Comparison of ENCODE assay signal across 13 cellular contexts in genomic region chr6:160141001-160141726, GRCh38. TPM values are rescaled to one million over a fixed set of nuclear protein-coding genes. Genes with fewer than 3 reads are reported as not detected.
DNase-seq lines count a peak whose midpoint lies in the region; ATAC-seq and TF ChIP-seq lines count a peak whose summit lies in the region.
"Had no signal": no experiment of that assay in that cellular context is flagged by ENCODE, and none has a peak within 500 bp of the region (broad histone marks: within the 10 kb centered on the region; RNA-seq: fewer than 3 reads in every experiment).

No MANE protein-coding gene starts in this region.

- H3K27ac Mint-ChIP-seq in CD4-positive, CD25-positive, alpha-beta regulatory T cell, result peak overlapping the region in 2 of 3 donors; percentile 1 to 23
- H3K27ac Mint-ChIP-seq in activated naive CD4-positive, alpha-beta T cell treated with anti-CD3 and anti-CD28 coated beads for 36 hours, result no peak overlapping the region
- no peak overlapping the region for H3K27ac Mint-ChIP-seq in activated T-helper 2 cell treated with anti-CD3 and anti-CD28 coated beads, Interferon-gamma antibody, Interleukin-2, Interleukin-4, amounts not matched to agents 10 μg/mL and 5 μg/mL and 100 μg/mL, durations not matched to agents 14 hours and 24 hours and 36 hours

- intact Hi-C loops in activated naive CD4-positive, alpha-beta T cell treated with anti-CD3 and anti-CD28 coated beads for 36 hours (cut with micrococcal nuclease), result no loop called here
- intact Hi-C loops in activated T-helper 2 cell treated with anti-CD3 and anti-CD28 coated beads, Interferon-gamma antibody, Interleukin-2, Interleukin-4, amounts not matched to agents 10 μg/mL and 5 μg/mL and 100 μg/mL, durations not matched to agents 14 hours and 24 hours and 36 hours (cut with micrococcal nuclease), result no loop called here

- H3K4me1 ChIP-seq in CD4-positive, CD25-positive, alpha-beta regulatory T cell (ENCODE audit: control insufficient read depth, insufficient read depth, low read length, poor library complexity, severe bottlenecking), result peaks cover 8% of the 10 kb centered on the region

- peaks cover 7 to 24% (median 15%) of the 10 kb centered on the region in 4 donors for H3K4me1 Mint-ChIP-seq in CD4-positive, CD25-positive, alpha-beta regulatory T cell
- H3K4me1 Mint-ChIP-seq in activated naive CD4-positive, alpha-beta T cell treated with anti-CD3 and anti-CD28 coated beads for 36 hours (ENCODE audit: low read depth), result peaks cover 17% of the 10 kb centered on the region
- H3K4me1 Mint-ChIP-seq in activated T-helper 2 cell treated with anti-CD3 and anti-CD28 coated beads, Interferon-gamma antibody, Interleukin-2, Interleukin-4, amounts not matched to agents 10 μg/mL and 5 μg/mL and 100 μg/mL, durations not matched to agents 14 hours and 24 hours and 36 hours (ENCODE audit: low read depth), result peaks cover 6% of the 10 kb centered on the region

- peaks cover 0 to 4% (median 3%) of the 10 kb centered on the region in 7 donors for H3K9me3 Mint-ChIP-seq in CD4-positive, CD25-positive, alpha-beta regulatory T cell
- peaks cover 2% of the 10 kb centered on the region for H3K9me3 Mint-ChIP-seq in activated naive CD4-positive, alpha-beta T cell treated with anti-CD3 and anti-CD28 coated beads for 36 hours
- no peaks in the 10 kb centered on the region for H3K9me3 Mint-ChIP-seq in activated T-helper 2 cell treated with anti-CD3 and anti-CD28 coated beads, Interferon-gamma antibody, Interleukin-2, Interleukin-4, amounts not matched to agents 10 μg/mL and 5 μg/mL and 100 μg/mL, durations not matched to agents 14 hours and 24 hours and 36 hours

- H3K27ac ChIP-seq in CD4-positive, CD25-positive, alpha-beta regulatory T cell (ENCODE audit: insufficient read depth, low read length, poor library complexity, severe bottlenecking), result no peak overlapping the region
- H3K27ac ChIP-seq: KMS-11 had no signal

- no peak for TF ChIP-seq CTCF in retinal pigment epithelial cell (conservative IDR thresholded peaks at IDR 0.05; ENCODE audit: low read depth, low read length)

- H3K36me3 Mint-ChIP-seq in CD4-positive, CD25-positive, alpha-beta regulatory T cell, result peaks cover 5% of the 10 kb centered on the region
- H3K36me3 Mint-ChIP-seq in activated naive CD4-positive, alpha-beta T cell treated with anti-CD3 and anti-CD28 coated beads for 36 hours (ENCODE audit: low read depth), result peaks cover 5% of the 10 kb centered on the region
- H3K36me3 Mint-ChIP-seq in activated T-helper 2 cell treated with anti-CD3 and anti-CD28 coated beads, Interferon-gamma antibody, Interleukin-2, Interleukin-4, amounts not matched to agents 10 μg/mL and 5 μg/mL and 100 μg/mL, durations not matched to agents 14 hours and 24 hours and 36 hours (ENCODE audit: low read depth), result no peaks in the 10 kb centered on the region

- H3K4me3 Mint-ChIP-seq in CD4-positive, CD25-positive, alpha-beta regulatory T cell, result no peak overlapping the region
- H3K4me3 Mint-ChIP-seq in activated naive CD4-positive, alpha-beta T cell treated with anti-CD3 and anti-CD28 coated beads for 36 hours, result no peak overlapping the region
- H3K4me3 Mint-ChIP-seq in activated T-helper 2 cell treated with anti-CD3 and anti-CD28 coated beads, Interferon-gamma antibody, Interleukin-2, Interleukin-4, amounts not matched to agents 10 μg/mL and 5 μg/mL and 100 μg/mL, durations not matched to agents 14 hours and 24 hours and 36 hours (ENCODE audit: low read depth), result no peak overlapping the region

- no peaks in the 10 kb centered on the region for H3K9me3 ChIP-seq in CD4-positive, CD25-positive, alpha-beta regulatory T cell (ENCODE audit: control insufficient read depth in 2 of 2, low read length in 2 of 2)

- H3K36me3 ChIP-seq in CD4-positive, CD25-positive, alpha-beta regulatory T cell (ENCODE audit: control insufficient read depth, insufficient read depth, low read length), result no peaks in the 10 kb centered on the region

- CTCF ChIA-PET in activated naive CD4-positive, alpha-beta T cell treated with anti-CD3 and anti-CD28 coated beads for 36 hours (lab: Charles Lee), result interaction anchor here (0.6 to 1.2 kb wide), 3 partner anchors 181 to 626 kb away, joined by 3 to 5 read pairs (median 4); no protein-coding TSS in a partner anchor

- no peak for ATAC-seq in CD4-positive, CD25-positive, alpha-beta regulatory T cell (ENCODE audit: low read depth in 2 of 2)
- ATAC-seq in GM18498 (IDR thresholded peaks at IDR 0.05; ENCODE audit: unreplicated experiment), result no peak
- no peak for ATAC-seq in GM18873 (IDR thresholded peaks at IDR 0.05; ENCODE audit: low FRiP score, unreplicated experiment)

- peaks cover 10% of the 10 kb centered on the region for H3K27me3 Mint-ChIP-seq in CD4-positive, CD25-positive, alpha-beta regulatory T cell
- H3K27me3 Mint-ChIP-seq in activated naive CD4-positive, alpha-beta T cell treated with anti-CD3 and anti-CD28 coated beads for 36 hours (ENCODE audit: low read depth), result no peaks in the 10 kb centered on the region
- H3K27me3 Mint-ChIP-seq in activated T-helper 2 cell treated with anti-CD3 and anti-CD28 coated beads, Interferon-gamma antibody, Interleukin-2, Interleukin-4, amounts not matched to agents 10 μg/mL and 5 μg/mL and 100 μg/mL, durations not matched to agents 14 hours and 24 hours and 36 hours (ENCODE audit: low read depth), result no peaks in the 10 kb centered on the region

- no peak for DNase-seq in CD4-positive, CD25-positive, alpha-beta regulatory T cell
- DNase-seq in RPMI7951 (ENCODE audit: low read depth) (peak; percentile 65), fibroblast of peridontal ligament (ENCODE audit: extremely low read depth) (peak; percentile 83), retinal pigment epithelial cell (ENCODE audit: low read depth) (peak; percentile 15)
- DNase-seq in activated naive CD4-positive, alpha-beta T cell treated with anti-CD3 and anti-CD28 coated beads for 36 hours, result no peak
- no peak for DNase-seq in activated T-helper 2 cell treated with anti-CD3 and anti-CD28 coated beads, Interferon-gamma antibody, Interleukin-2, Interleukin-4, amounts not matched to agents 10 μg/mL and 5 μg/mL and 100 μg/mL, durations not matched to agents 14 hours and 24 hours and 36 hours (ENCODE audit: low spot score)
- DNase-seq: activated CD4-positive, CD25-positive, alpha-beta regulatory T cell treated with anti-CD3 and anti-CD28 coated beads, Interleukin-2, amount 50 U/mL, for 72 hours; activated naive CD4-positive, alpha-beta T cell treated with Interleukin-2 at 50 U/mL for 16 hours; Calu3; kidney had no signal

- no peaks in the 10 kb centered on the region for H3K27me3 ChIP-seq in CD4-positive, CD25-positive, alpha-beta regulatory T cell (ENCODE audit: control insufficient read depth, insufficient read depth, low read length)

- H3K4me3 ChIP-seq in CD4-positive, CD25-positive, alpha-beta regulatory T cell (ENCODE audit: low read depth, low read length), result no peak overlapping the region
- H3K4me3 ChIP-seq in retinal pigment epithelial cell (ENCODE audit: low read length), result no peak overlapping the region

RNA-seq across cellular contexts. Expression of gene SLC22A1, which starts 19.5 kb away (rescaled TPM):
- 2.5 TPM for total RNA-seq in CD4-positive, CD25-positive, alpha-beta regulatory T cell
- not detected for polyA plus RNA-seq in CD4-positive, CD25-positive, alpha-beta regulatory T cell
- 0.36 and 1.3 TPM in 2 replicates for total RNA-seq in RPMI7951 (2014; rRNA removed; shearing (Covaris generic))
- total RNA-seq in activated naive CD4-positive, alpha-beta T cell treated with anti-CD3 and anti-CD28 coated beads for 36 hours, result not detected
- 1.2 and 1.4 TPM in 2 replicates for total RNA-seq in activated T-helper 2 cell treated with anti-CD3 and anti-CD28 coated beads, Interferon-gamma antibody, Interleukin-2, Interleukin-4, amounts not matched to agents 10 μg/mL and 5 μg/mL and 100 μg/mL, durations not matched to agents 14 hours and 24 hours and 36 hours

Comparison
In these comparisons a context has a peak if more than half of its experiments do, and no peak if none do; other contexts are left out.
1. DNase-seq: peak in RPMI7951 (single experiment), fibroblast of peridontal ligament (single experiment) and retinal pigment epithelial cell (single experiment); none in CD4-positive, CD25-positive, alpha-beta regulatory T cell (0 of 3), activated naive CD4-positive, alpha-beta T cell treated with anti-CD3 and anti-CD28 coated beads for 36 hours (single experiment) and activated T-helper 2 cell treated with anti-CD3 and anti-CD28 coated beads, Interferon-gamma antibody, Interleukin-2, Interleukin-4, amounts not matched to agents 10 μg/mL and 5 μg/mL and 100 μg/mL, durations not matched to agents 14 hours and 24 hours and 36 hours (single experiment).
2. H3K27ac Mint-ChIP-seq: peak in CD4-positive, CD25-positive, alpha-beta regulatory T cell (2 of 3); none in activated naive CD4-positive, alpha-beta T cell treated with anti-CD3 and anti-CD28 coated beads for 36 hours (single experiment) and activated T-helper 2 cell treated with anti-CD3 and anti-CD28 coated beads, Interferon-gamma antibody, Interleukin-2, Interleukin-4, amounts not matched to agents 10 μg/mL and 5 μg/mL and 100 μg/mL, durations not matched to agents 14 hours and 24 hours and 36 hours (single experiment).